Comparison of ENCODE assay signal across 13 cellular contexts in the genomic region with DNA sequence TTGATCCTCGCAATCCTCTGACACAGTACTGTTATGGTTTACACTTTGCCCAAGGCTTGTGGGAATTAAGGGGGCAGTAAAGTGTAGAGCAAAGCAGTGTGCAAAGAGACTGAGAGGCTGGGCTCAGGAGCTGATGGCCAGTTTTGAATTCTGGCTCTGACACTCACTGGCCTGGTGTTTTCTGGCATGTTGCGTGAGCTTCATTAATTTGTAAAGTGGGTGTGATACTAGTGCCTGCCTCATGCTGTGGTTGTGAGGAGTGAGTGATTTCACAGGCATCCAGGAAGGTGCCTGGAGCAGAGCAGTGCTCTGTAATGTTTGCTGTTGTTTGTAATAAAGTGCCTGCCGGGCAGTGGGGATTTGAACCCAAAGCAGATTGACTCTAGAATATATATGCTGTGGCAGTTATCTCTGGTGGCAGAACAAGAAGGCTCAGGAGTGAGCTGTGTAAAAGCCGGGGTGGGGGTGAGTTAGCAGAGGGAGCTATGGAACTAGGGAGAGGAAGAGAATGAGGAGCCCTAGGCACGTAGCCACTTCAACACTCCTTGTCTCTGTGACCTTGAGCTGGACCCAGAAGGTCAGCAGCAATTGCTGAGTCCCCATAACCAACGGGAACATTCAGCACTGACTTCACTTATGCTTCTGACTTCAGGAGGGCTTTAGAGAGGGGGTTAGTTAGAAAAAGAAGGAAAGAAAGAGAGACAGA.
DNase-seq lines count a peak whose midpoint lies in the region; ATAC-seq and TF ChIP-seq lines count a peak whose summit lies in the region.
"Had no signal": no experiment of that assay in that cellular context is flagged by ENCODE, and none has a peak within 500 bp of the region (broad histone marks: within the 10 kb centered on the region; RNA-seq: fewer than 3 reads in every experiment).

No MANE protein-coding gene starts in this region.

- CTCF ChIA-PET in activated CD4-positive, alpha-beta memory T cell treated with anti-CD3 and anti-CD28 coated beads for 36 hours (lab: Charles Lee): no interaction called here
- CTCF ChIA-PET in activated CD4-positive, alpha-beta memory T cell treated with anti-CD3 and anti-CD28 coated beads, Interleukin-2, amount 10 ng/mL, durations not matched to agents 7 days and 5 days (lab: Charles Lee): no interaction called here
- CTCF ChIA-PET in PC-3 (lab: Charles Lee): no interaction called here

- H2AFZ ChIP-seq in PC-3 (ENCODE audit: low read length): 0 out of 2 replicates have a peak overlapping the region, but pooled peaks have one; percentile 17
- no peak overlapping the region for H2AFZ ChIP-seq in MM.1S (ENCODE audit: low read length)

- no peak overlapping the region for H3K4me3 ChIP-seq in PC-3 (ENCODE audit: low read length)
- no peak overlapping the region for H3K4me3 ChIP-seq in MM.1S (ENCODE audit: low read length)
- H3K4me3 ChIP-seq: vagina had no signal

- no peak overlapping the region for H3K4me3 Mint-ChIP-seq in activated CD4-positive, alpha-beta memory T cell treated with anti-CD3 and anti-CD28 coated beads for 36 hours
- no peak overlapping the region for H3K4me3 Mint-ChIP-seq in activated CD4-positive, alpha-beta memory T cell treated with anti-CD3 and anti-CD28 coated beads, Interleukin-2, amount 10 ng/mL, durations not matched to agents 7 days and 5 days
- no peak overlapping the region for H3K4me3 Mint-ChIP-seq in effector memory CD8-positive, alpha-beta T cell
- H3K4me3 Mint-ChIP-seq: neural crest cell had no signal

- H3K9me2 ChIP-seq in PC-3 (replicated peaks; ENCODE audit: low read length): no peaks in the 10 kb centered on the region
- H3K9me2 ChIP-seq in MM.1S (replicated peaks; ENCODE audit: insufficient read depth, low read length): no peaks in the 10 kb centered on the region

- H3K27ac ChIP-seq in PC-3 (ENCODE audit: low read length): no peak overlapping the region
- H3K27ac ChIP-seq in MM.1S (ENCODE audit: low read length): no peak overlapping the region
- H3K27ac ChIP-seq: vagina had no signal

- no peak for ATAC-seq in PC-3
- no peak for ATAC-seq in effector memory CD8-positive, alpha-beta T cell (replicated peaks)
- no peak for ATAC-seq in GM18858 (IDR thresholded peaks at IDR 0.05; ENCODE audit: unreplicated experiment)

- POLR2A ChIA-PET in activated CD4-positive, alpha-beta memory T cell treated with anti-CD3 and anti-CD28 coated beads for 36 hours (lab: Charles Lee): no interaction called here
- POLR2A ChIA-PET in activated CD4-positive, alpha-beta memory T cell treated with anti-CD3 and anti-CD28 coated beads, Interleukin-2, amount 10 ng/mL, durations not matched to agents 7 days and 5 days (lab: Charles Lee): no interaction called here
- POLR2A ChIA-PET in PC-3 (lab: Charles Lee; ENCODE audit: unreplicated experiment): no interaction called here

- H3K4me2 ChIP-seq in PC-3 (ENCODE audit: low read length) (no peak overlapping the region), MM.1S (ENCODE audit: low read depth, low read length) (no peak overlapping the region)

- intact Hi-C loops in activated CD4-positive, alpha-beta memory T cell treated with anti-CD3 and anti-CD28 coated beads for 36 hours (cut with micrococcal nuclease): no loop called here
- intact Hi-C loops in PC-3 (cut with micrococcal nuclease): no loop called here

- TF ChIP-seq CTCF in PC-3 (conservative IDR thresholded peaks at IDR 0.05; ENCODE audit: low read depth, low read length) (no peak), MM.1S (IDR thresholded peaks at IDR 0.05; ENCODE audit: low read length) (no peak)

- peaks cover 11% of the 10 kb centered on the region for H3K4me1 Mint-ChIP-seq in activated CD4-positive, alpha-beta memory T cell treated with anti-CD3 and anti-CD28 coated beads for 36 hours (ENCODE audit: low read depth)
- H3K4me1 Mint-ChIP-seq in activated CD4-positive, alpha-beta memory T cell treated with anti-CD3 and anti-CD28 coated beads, Interleukin-2, amount 10 ng/mL, durations not matched to agents 7 days and 5 days: peaks cover 7% of the 10 kb centered on the region
- peaks cover 8 to 33% of the 10 kb centered on the region in 2 donors for H3K4me1 Mint-ChIP-seq in effector memory CD8-positive, alpha-beta T cell (ENCODE audit: low read depth in 2 of 2)
- H3K4me1 Mint-ChIP-seq: neural crest cell had no signal

- no peak overlapping the region for H3K9ac ChIP-seq in PC-3 (ENCODE audit: low read length)
- no peak overlapping the region for H3K9ac ChIP-seq in MM.1S (ENCODE audit: low read length)

- no TSS peak for BruUV-seq in PC-3 (replicated peaks; lab: Mats Ljungman, UMichigan)

- H3K27ac Mint-ChIP-seq in activated CD4-positive, alpha-beta memory T cell treated with anti-CD3 and anti-CD28 coated beads for 36 hours: peak overlapping the region; percentile 33
- no peak overlapping the region for H3K27ac Mint-ChIP-seq in activated CD4-positive, alpha-beta memory T cell treated with anti-CD3 and anti-CD28 coated beads, Interleukin-2, amount 10 ng/mL, durations not matched to agents 7 days and 5 days
- H3K27ac Mint-ChIP-seq in effector memory CD8-positive, alpha-beta T cell: peak overlapping the region; percentile 5 to 45

- H3K36me3 Mint-ChIP-seq in activated CD4-positive, alpha-beta memory T cell treated with anti-CD3 and anti-CD28 coated beads for 36 hours: peaks cover 33% of the 10 kb centered on the region
- peaks cover 75% of the 10 kb centered on the region for H3K36me3 Mint-ChIP-seq in activated CD4-positive, alpha-beta memory T cell treated with anti-CD3 and anti-CD28 coated beads, Interleukin-2, amount 10 ng/mL, durations not matched to agents 7 days and 5 days (ENCODE audit: low read depth)
- peaks cover 81% of the 10 kb centered on the region for H3K36me3 Mint-ChIP-seq in effector memory CD8-positive, alpha-beta T cell (ENCODE audit: insufficient read depth)

- no peaks in the 10 kb centered on the region for H3K27me3 Mint-ChIP-seq in activated CD4-positive, alpha-beta memory T cell treated with anti-CD3 and anti-CD28 coated beads for 36 hours
- H3K27me3 Mint-ChIP-seq in activated CD4-positive, alpha-beta memory T cell treated with anti-CD3 and anti-CD28 coated beads, Interleukin-2, amount 10 ng/mL, durations not matched to agents 7 days and 5 days: no peaks in the 10 kb centered on the region
- no peaks in the 10 kb centered on the region for H3K27me3 Mint-ChIP-seq in effector memory CD8-positive, alpha-beta T cell

- H3K79me2 ChIP-seq in PC-3 (ENCODE audit: low read length): no peaks in the 10 kb centered on the region
- H3K79me2 ChIP-seq in MM.1S (ENCODE audit: low read length): no peaks in the 10 kb centered on the region

- H3F3A ChIP-seq in PC-3 (ENCODE audit: low read length, unreplicated experiment) (peaks cover 8% of the 10 kb centered on the region), MM.1S (ENCODE audit: insufficient read depth, low read length) (no peaks in the 10 kb centered on the region)

- H4K20me1 ChIP-seq in PC-3 (ENCODE audit: low read length) (no peaks in the 10 kb centered on the region), MM.1S (ENCODE audit: insufficient read depth, low read length) (no peaks in the 10 kb centered on the region)

- DNase-seq in activated CD4-positive, alpha-beta memory T cell treated with anti-CD3 and anti-CD28 coated beads for 36 hours: no peak
- DNase-seq in activated CD4-positive, alpha-beta memory T cell treated with anti-CD3 and anti-CD28 coated beads, Interleukin-2, amount 10 ng/mL, durations not matched to agents 7 days and 5 days: no peak
- peak; percentile 36 for DNase-seq in PC-3
- no peak for DNase-seq in effector memory CD8-positive, alpha-beta T cell
- DNase-seq in renal cortical epithelial cell (ENCODE audit: low read depth): peak; percentile 85
- no peak for DNase-seq in MM.1S
- DNase-seq in NCI-H526 (lab: John Stamatoyannopoulos, UW): no peak
- DNase-seq: activated CD4-positive, CD25-positive, alpha-beta regulatory T cell; AML-193; aorta had no signal

- H3K9me3 ChIP-seq in PC-3 (ENCODE audit: low read length) (no peaks in the 10 kb centered on the region), MM.1S (replicated peaks; ENCODE audit: insufficient read depth, low read length) (no peaks in the 10 kb centered on the region)
- H3K9me3 ChIP-seq: vagina had no signal

- H3K9me3 Mint-ChIP-seq in activated CD4-positive, alpha-beta memory T cell treated with anti-CD3 and anti-CD28 coated beads for 36 hours: no peaks in the 10 kb centered on the region
- H3K9me3 Mint-ChIP-seq in activated CD4-positive, alpha-beta memory T cell treated with anti-CD3 and anti-CD28 coated beads, Interleukin-2, amount 10 ng/mL, durations not matched to agents 7 days and 5 days: no peaks in the 10 kb centered on the region
- no peaks in the 10 kb centered on the region for H3K9me3 Mint-ChIP-seq in effector memory CD8-positive, alpha-beta T cell
- H3K9me3 Mint-ChIP-seq: neural crest cell had no signal

- H3K36me3 ChIP-seq in PC-3 (ENCODE audit: low read depth, low read length) (no peaks in the 10 kb centered on the region), MM.1S (replicated peaks; ENCODE audit: insufficient read depth, low read length) (no peaks in the 10 kb centered on the region)
- H3K36me3 ChIP-seq: vagina had no signal

- H3K27me3 ChIP-seq in PC-3 (ENCODE audit: low read length) (no peaks in the 10 kb centered on the region), MM.1S (replicated peaks; ENCODE audit: insufficient read depth, low read length) (no peaks in the 10 kb centered on the region)
- H3K27me3 ChIP-seq: vagina had no signal

- H3K4me1 ChIP-seq in PC-3 (ENCODE audit: insufficient read depth, low read length) (peaks cover 42% of the 10 kb centered on the region), MM.1S (ENCODE audit: low read length) (no peaks in the 10 kb centered on the region)
- H3K4me1 ChIP-seq: vagina had no signal

Comparison
In these comparisons a context has a peak if more than half of its experiments do, and no peak if none do; other contexts are left out.
1. DNase-seq: peak in PC-3 (single experiment) and renal cortical epithelial cell (single experiment); none in activated CD4-positive, alpha-beta memory T cell treated with anti-CD3 and anti-CD28 coated beads for 36 hours (single experiment), activated CD4-positive, alpha-beta memory T cell treated with anti-CD3 and anti-CD28 coated beads, Interleukin-2, amount 10 ng/mL, durations not matched to agents 7 days and 5 days (single experiment), effector memory CD8-positive, alpha-beta T cell (0 of 3), MM.1S (single experiment) and NCI-H526 (0 of 2).